In genomic region chr15:42608767-42609488, GRCh38 we compare ENCODE assay signal across 12 cellular contexts. TPM values are rescaled to one million over a fixed set of nuclear protein-coding genes. Genes with fewer than 3 reads are reported as not detected.
DNase-seq lines count a peak whose midpoint lies in the region; ATAC-seq and TF ChIP-seq lines count a peak whose summit lies in the region.
"Had no signal": no experiment of that assay in that cellular context is flagged by ENCODE, and none has a peak within 500 bp of the region (broad histone marks: within the 10 kb centered on the region; RNA-seq: fewer than 3 reads in every experiment).

No MANE protein-coding gene starts in this region.

- peak overlapping the region; percentile 49 for H3K4me3 ChIP-seq in SK-N-MC
- H3K4me3 ChIP-seq: breast epithelium, thyroid gland had no signal

- H3K36me3 Mint-ChIP-seq in activated naive CD4-positive, alpha-beta T cell treated with anti-CD3 and anti-CD28 coated beads, Interleukin-2, amount 50 U/mL, for 24 hours: no peaks in the 10 kb centered on the region
- no peaks in the 10 kb centered on the region for H3K36me3 Mint-ChIP-seq in endothelial cell (ENCODE audit: low read depth, unreplicated experiment)

- peak overlapping the region; percentile 2 for H3K4me3 Mint-ChIP-seq in activated naive CD4-positive, alpha-beta T cell treated with anti-CD3 and anti-CD28 coated beads, Interleukin-2, amount 50 U/mL, for 24 hours
- no peak overlapping the region for H3K4me3 Mint-ChIP-seq in endothelial cell (ENCODE audit: unreplicated experiment)

- peak overlapping the region; percentile 41 for H3K9ac ChIP-seq in SK-N-MC (ENCODE audit: insufficient read length)

- H3K27ac ChIP-seq in SK-N-MC (peak overlapping the region; percentile 67), substantia nigra (ENCODE audit: low read depth, low read length, poor library complexity, severe bottlenecking) (peak overlapping the region; percentile 3)
- H3K27ac ChIP-seq: thyroid gland had no signal

- no peaks in the 10 kb centered on the region for H3K9me3 Mint-ChIP-seq in activated naive CD4-positive, alpha-beta T cell treated with anti-CD3 and anti-CD28 coated beads, Interleukin-2, amount 50 U/mL, for 24 hours
- H3K9me3 Mint-ChIP-seq in endothelial cell (ENCODE audit: unreplicated experiment): no peaks in the 10 kb centered on the region

- no peak for ATAC-seq in GM18498 (IDR thresholded peaks at IDR 0.05; ENCODE audit: unreplicated experiment)

- no peaks in the 10 kb centered on the region for H3K9me3 ChIP-seq in SK-N-MC (ENCODE audit: low read depth, low read length)
- H3K9me3 ChIP-seq: breast epithelium, thyroid gland had no signal

- H3K36me3 ChIP-seq in SK-N-MC (ENCODE audit: insufficient read depth, low read length): no peaks in the 10 kb centered on the region
- H3K36me3 ChIP-seq: breast epithelium, thyroid gland had no signal

- H3K27me3 Mint-ChIP-seq in activated naive CD4-positive, alpha-beta T cell treated with anti-CD3 and anti-CD28 coated beads, Interleukin-2, amount 50 U/mL, for 24 hours: no peaks in the 10 kb centered on the region
- H3K27me3 Mint-ChIP-seq in endothelial cell (ENCODE audit: unreplicated experiment): no peaks in the 10 kb centered on the region

- H3K4me1 Mint-ChIP-seq in activated naive CD4-positive, alpha-beta T cell treated with anti-CD3 and anti-CD28 coated beads, Interleukin-2, amount 50 U/mL, for 24 hours: peaks cover 41% of the 10 kb centered on the region
- H3K4me1 Mint-ChIP-seq in endothelial cell (ENCODE audit: unreplicated experiment): peaks cover 27% of the 10 kb centered on the region

- no peak overlapping the region for H3K27ac Mint-ChIP-seq in activated naive CD4-positive, alpha-beta T cell treated with anti-CD3 and anti-CD28 coated beads, Interleukin-2, amount 50 U/mL, for 24 hours
- H3K27ac Mint-ChIP-seq in endothelial cell (ENCODE audit: unreplicated experiment): peak overlapping the region; percentile 40

- DNase-seq in activated naive CD4-positive, alpha-beta T cell treated with Interleukin-2 at 50 U/mL for 16 hours: no peak
- DNase-seq in SK-N-MC (ENCODE audit: low read depth, low spot score) (no peak), endothelial cell (ENCODE audit: low spot score) (no peak), substantia nigra (lab: John Stamatoyannopoulos, UW) (no peak), NCI-H526 treated with DMSO at 0.1 percent for 48 hours (lab: John Stamatoyannopoulos, UW) (no peak), UCSD-AML1 (lab: John Stamatoyannopoulos, UW; ENCODE audit: unreplicated experiment) (no peak)
- DNase-seq: NCI-H1092, posterior cingulate gyrus had no signal

- TF ChIP-seq CTCF in endothelial cell (IDR thresholded peaks at IDR 0.05; ENCODE audit: unreplicated experiment): no peak

RNA-seq across cellular contexts. Expression of gene STARD9, which starts 33.5 kb away (rescaled TPM):
- total RNA-seq in endothelial cell (ENCODE audit: unreplicated experiment): 7.2 TPM
